Comparison of ENCODE assay signal across 24 cellular contexts in the genomic region with DNA sequence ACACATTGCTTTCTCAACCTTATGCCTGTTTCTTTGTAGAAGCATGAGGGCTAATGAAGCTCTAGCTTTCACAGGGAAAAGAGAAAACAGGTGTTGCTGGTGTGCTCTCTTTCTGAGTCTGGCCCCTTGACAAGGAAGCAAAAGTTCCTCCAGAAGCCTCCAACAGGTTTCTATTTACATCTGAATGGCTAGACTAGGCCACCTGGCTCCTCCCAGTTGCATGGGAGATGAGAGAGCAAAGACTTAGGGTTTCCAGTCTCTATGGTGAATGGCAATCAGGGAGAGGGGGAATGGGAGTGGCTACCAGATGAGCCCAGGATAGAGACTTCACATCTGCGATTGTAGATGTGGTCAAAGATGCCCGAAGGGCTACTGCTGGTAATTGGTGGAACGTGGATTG.
"Had no signal": no experiment of that assay in that cellular context is flagged by ENCODE, and none has a peak within 500 bp of the region (broad histone marks: within the 10 kb centered on the region; RNA-seq: fewer than 3 reads in every experiment).

No MANE protein-coding gene starts in this region.

- H3K9me3 Mint-ChIP-seq: immature natural killer cell; natural killer cell treated with Interleukin-12 subunit alpha and Interleukin-12 subunit beta and Interleukin-15 and Interleukin-18, amount 100 ng/mL, for 72 hours had no signal

- H3K4me3 Mint-ChIP-seq: activated CD8-positive, alpha-beta T cell treated with anti-CD3 and anti-CD28 coated beads, Interleukin-2, amount 10 ng/mL, durations not matched to agents 7 days and 5 days; activated naive CD4-positive, alpha-beta T cell treated with anti-CD3 and anti-CD28 coated beads, Interleukin-2, amount 50 U/mL, for 24 hours; activated T-helper 1 cell treated with anti-CD3 and anti-CD28 coated beads, Interleukin-12 subunit alpha, Interleukin-12 subunit beta, Interleukin-2, Interleukin-4 antibody, amounts not matched to agents 30 ng/mL and 10 ng/mL and 1 ng/mL, durations not matched to agents 14 hours and 24 hours and 36 hours; dendritic cell treated with granulocyte-macrophage colony-stimulating factor and Interleukin-4, amounts not matched to agents 40 ng/mL and 50 ng/mL, for 4 days; immature natural killer cell; mesothelial cell of epicardium; natural killer cell treated with Interleukin-12 subunit alpha and Interleukin-12 subunit beta and Interleukin-15 and Interleukin-18, amount 100 ng/mL, for 72 hours; T-cell; T-helper 2 cell treated with Interferon-gamma antibody and Interleukin-4, amounts not matched to agents 5 μg/mL and 100 μg/mL, for 36 hours had no signal

- H3K4me3 ChIP-seq: body of pancreas, cardiac muscle cell, left ventricle myocardium inferior, ovary, prostate gland had no signal

- H3K9me3 ChIP-seq: body of pancreas, neutrophil, ovary, prostate gland had no signal

- H3K36me3 Mint-ChIP-seq: immature natural killer cell, T-cell had no signal

- H3K27me3 Mint-ChIP-seq: activated naive CD4-positive, alpha-beta T cell treated with anti-CD3 and anti-CD28 coated beads, Interleukin-2, amount 50 U/mL, for 24 hours; dendritic cell treated with granulocyte-macrophage colony-stimulating factor and Interleukin-4, amounts not matched to agents 40 ng/mL and 50 ng/mL, for 4 days had no signal

- DNase-seq: activated CD4-positive, alpha-beta T cell treated with anti-CD3 and anti-CD28 coated beads for 1 hour; activated CD4-positive, alpha-beta T cell treated with anti-CD3 and anti-CD28 coated beads, Interleukin-2, amount 50 U/mL, for 1 hour; activated CD8-positive, alpha-beta T cell treated with anti-CD3 and anti-CD28 coated beads, Interleukin-2, amount 10 ng/mL, durations not matched to agents 7 days and 5 days; activated gamma-delta T cell; anterior cingulate cortex; body of pancreas; effector CD4-positive, alpha-beta T cell; foreskin melanocyte; immature natural killer cell; left ventricle myocardium inferior; ovary; stimulated activated CD4-positive, alpha-beta T cell treated with anti-CD3 and anti-CD28 coated beads, Interleukin-4, amount 100 ng/mL, for 4 hours; stimulated activated naive CD8-positive, alpha-beta T cell treated with anti-CD3 and anti-CD28 coated beads, Interleukin-15, Interleukin-2, amounts not matched to agents 100 U/mL and 50 U/mL, for 24 hours; T-cell had no signal

- H3K4me1 ChIP-seq: body of pancreas, left ventricle myocardium inferior, prostate gland had no signal

- ATAC-seq: activated CD8-positive, alpha-beta T cell treated with anti-CD3 and anti-CD28 coated beads, Interleukin-2, amount 10 ng/mL, durations not matched to agents 7 days and 5 days; body of pancreas; natural killer cell treated with Interleukin-12 subunit alpha and Interleukin-12 subunit beta and Interleukin-15 and Interleukin-18, amount 100 ng/mL, for 72 hours; stimulated activated naive CD8-positive, alpha-beta T cell treated with anti-CD3 and anti-CD28 coated beads, Interleukin-15, Interleukin-2, amounts not matched to agents 100 U/mL and 50 U/mL, for 24 hours; T-cell had no signal

- H3K36me3 ChIP-seq: cardiac muscle cell, left ventricle myocardium inferior, neutrophil, ovary, prostate gland had no signal

- H3K27me3 ChIP-seq: body of pancreas, cardiac muscle cell, neutrophil, ovary had no signal

- H3K27ac Mint-ChIP-seq: activated CD8-positive, alpha-beta T cell treated with anti-CD3 and anti-CD28 coated beads, Interleukin-2, amount 10 ng/mL, durations not matched to agents 7 days and 5 days; activated naive CD4-positive, alpha-beta T cell treated with anti-CD3 and anti-CD28 coated beads, Interleukin-2, amount 50 U/mL, for 24 hours; activated T-helper 1 cell treated with anti-CD3 and anti-CD28 coated beads, Interleukin-12 subunit alpha, Interleukin-12 subunit beta, Interleukin-2, Interleukin-4 antibody, amounts not matched to agents 30 ng/mL and 10 ng/mL and 1 ng/mL, durations not matched to agents 14 hours and 24 hours and 36 hours; dendritic cell treated with granulocyte-macrophage colony-stimulating factor and Interleukin-4, amounts not matched to agents 40 ng/mL and 50 ng/mL, for 4 days; immature natural killer cell; mesothelial cell of epicardium; natural killer cell treated with Interleukin-12 subunit alpha and Interleukin-12 subunit beta and Interleukin-15 and Interleukin-18, amount 100 ng/mL, for 72 hours; T-cell; T-helper 2 cell treated with Interferon-gamma antibody and Interleukin-4, amounts not matched to agents 5 μg/mL and 100 μg/mL, for 36 hours had no signal

- H3K27ac ChIP-seq: body of pancreas, cardiac muscle cell, left ventricle myocardium inferior, neutrophil, ovary, prostate gland, VCaP had no signal

- H3K4me1 Mint-ChIP-seq: immature natural killer cell had no signal
